Comparison of ENCODE assay signal across 26 cellular contexts in genomic region chr2:216300921-216301320, GRCh38.
"Had no signal": no experiment of that assay in that cellular context is flagged by ENCODE, and none has a peak within 500 bp of the region (broad histone marks: within the 10 kb centered on the region; RNA-seq: fewer than 3 reads in every experiment).

No MANE protein-coding gene starts in this region.

- H3K36me3 ChIP-seq: ascending aorta had no signal

- H3K9me3 Mint-ChIP-seq: activated B cell treated with CpG ODN at 0.5 μM for 24 hours; activated CD4-positive, alpha-beta T cell treated with anti-CD3 and anti-CD28 coated beads, Interleukin-2, amount 10 ng/mL, durations not matched to agents 24 days and 14 days; activated naive CD4-positive, alpha-beta T cell treated with anti-CD3 and anti-CD28 coated beads, Interleukin-2, amount 50 U/mL, for 72 hours; activated naive CD8-positive, alpha-beta T cell treated with anti-CD3 and anti-CD28 coated beads, Interleukin-2, amount 50 U/mL, for 24 hours; activated T-cell treated with anti-CD3 and anti-CD28 coated beads, Interleukin-2, amount 50 U/mL, for 24 hours; activated T-helper 1 cell treated with anti-CD3 and anti-CD28 coated beads, Interleukin-12 subunit alpha, Interleukin-12 subunit beta, Interleukin-2, Interleukin-4 antibody, amounts not matched to agents 30 ng/mL and 10 ng/mL and 1 ng/mL, durations not matched to agents 14 hours and 24 hours and 36 hours had no signal

- ATAC-seq: activated CD8-positive, alpha-beta memory T cell treated with anti-CD3 and anti-CD28 coated beads, Interleukin-2, amount 10 ng/mL, durations not matched to agents 7 days and 5 days; activated naive CD4-positive, alpha-beta T cell treated with anti-CD3 and anti-CD28 coated beads, Interleukin-2, amount 50 U/mL, for 72 hours; activated naive CD8-positive, alpha-beta T cell treated with anti-CD3 and anti-CD28 coated beads, Interleukin-2, amount 50 U/mL, for 24 hours; body of pancreas; PC-3; T-helper 17 cell had no signal

- H3K27ac Mint-ChIP-seq: activated B cell treated with CpG ODN at 0.5 μM for 24 hours; activated CD4-positive, alpha-beta T cell treated with anti-CD3 and anti-CD28 coated beads, Interleukin-2, amount 10 ng/mL, durations not matched to agents 24 days and 14 days; activated CD8-positive, alpha-beta memory T cell treated with anti-CD3 and anti-CD28 coated beads, Interleukin-2, amount 10 ng/mL, durations not matched to agents 7 days and 5 days; activated naive CD4-positive, alpha-beta T cell treated with anti-CD3 and anti-CD28 coated beads, Interleukin-2, amount 50 U/mL, for 72 hours; activated naive CD8-positive, alpha-beta T cell treated with anti-CD3 and anti-CD28 coated beads, Interleukin-2, amount 50 U/mL, for 24 hours; activated T-cell treated with anti-CD3 and anti-CD28 coated beads, Interleukin-2, amount 50 U/mL, for 24 hours; activated T-helper 1 cell treated with anti-CD3 and anti-CD28 coated beads, Interleukin-12 subunit alpha, Interleukin-12 subunit beta, Interleukin-2, Interleukin-4 antibody, amounts not matched to agents 30 ng/mL and 10 ng/mL and 1 ng/mL, durations not matched to agents 14 hours and 24 hours and 36 hours; T-helper 17 cell had no signal

- H3K36me3 Mint-ChIP-seq: activated CD8-positive, alpha-beta memory T cell treated with anti-CD3 and anti-CD28 coated beads, Interleukin-2, amount 10 ng/mL, durations not matched to agents 7 days and 5 days; activated naive CD4-positive, alpha-beta T cell treated with anti-CD3 and anti-CD28 coated beads, Interleukin-2, amount 50 U/mL, for 72 hours had no signal

- H3K4me3 Mint-ChIP-seq: activated B cell treated with CpG ODN at 0.5 μM for 24 hours; activated CD4-positive, alpha-beta T cell treated with anti-CD3 and anti-CD28 coated beads, Interleukin-2, amount 10 ng/mL, durations not matched to agents 24 days and 14 days; activated CD8-positive, alpha-beta memory T cell treated with anti-CD3 and anti-CD28 coated beads, Interleukin-2, amount 10 ng/mL, durations not matched to agents 7 days and 5 days; activated naive CD8-positive, alpha-beta T cell treated with anti-CD3 and anti-CD28 coated beads, Interleukin-2, amount 50 U/mL, for 24 hours; activated T-cell treated with anti-CD3 and anti-CD28 coated beads, Interleukin-2, amount 50 U/mL, for 24 hours; activated T-helper 1 cell treated with anti-CD3 and anti-CD28 coated beads, Interleukin-12 subunit alpha, Interleukin-12 subunit beta, Interleukin-2, Interleukin-4 antibody, amounts not matched to agents 30 ng/mL and 10 ng/mL and 1 ng/mL, durations not matched to agents 14 hours and 24 hours and 36 hours; T-helper 17 cell had no signal

- H3K4me1 Mint-ChIP-seq: activated B cell treated with CpG ODN at 0.5 μM for 24 hours; activated CD8-positive, alpha-beta memory T cell treated with anti-CD3 and anti-CD28 coated beads, Interleukin-2, amount 10 ng/mL, durations not matched to agents 7 days and 5 days had no signal

- H3K27ac ChIP-seq: ascending aorta, body of pancreas had no signal

- H3K9me3 ChIP-seq: ascending aorta, body of pancreas had no signal

- H3K4me1 ChIP-seq: ascending aorta, body of pancreas had no signal

- DNase-seq: activated B cell treated with CpG ODN at 0.5 μM for 24 hours; activated CD4-positive, alpha-beta T cell treated with anti-CD3 and anti-CD28 coated beads for 1 hour; activated CD4-positive, alpha-beta T cell treated with anti-CD3 and anti-CD28 coated beads, Interleukin-2, amount 10 ng/mL, durations not matched to agents 24 days and 14 days; activated CD4-positive, alpha-beta T cell treated with anti-CD3 and anti-CD28 coated beads, Interleukin-2, amount 50 U/mL, for 48 hours; activated CD8-positive, alpha-beta memory T cell treated with anti-CD3 and anti-CD28 coated beads, Interleukin-2, amount 10 ng/mL, durations not matched to agents 7 days and 5 days; activated effector memory CD4-positive, alpha-beta T cell treated with anti-CD3 and anti-CD28 coated beads, Interleukin-2, amount 50 U/mL, for 16 hours; activated naive CD4-positive, alpha-beta T cell treated with Interleukin-2 at 50 U/mL for 16 hours; activated naive CD8-positive, alpha-beta T cell treated with anti-CD3 and anti-CD28 coated beads, Interleukin-2, amount 50 U/mL, for 24 hours; activated T-cell treated with anti-CD3 and anti-CD28 coated beads, Interleukin-2, amount 50 U/mL, for 24 hours; amniotic stem cell; body of pancreas; central memory CD4-positive, alpha-beta T cell; Kasumi-1; NCI-H1105 treated with DMSO at 0.1 percent for 48 hours; NCI-H1436 treated with DMSO at 0.1 percent for 48 hours; NCI-H1930; NCI-H2171 treated with DMSO at 0.1 percent for 48 hours; NCI-H226; NCI-H510A treated with DMSO at 0.1 percent for 48 hours; PC-3; SHP77 treated with DMSO at 0.1 percent for 48 hours; T-helper 17 cell; T-helper 9 cell had no signal

- H3K4me3 ChIP-seq: ascending aorta, body of pancreas had no signal
